Comparison of ENCODE assay signal across 1 cellular context in genomic region chr6:13916230-13916944, GRCh38.
TF ChIP-seq lines count a peak whose summit lies in the region.

No MANE protein-coding gene starts in this region.

TF ChIP-seq in HepG2, 621 proteins besides CTCF, POLR2A, EP300 and RAD21 (continued from another document):
- no peak for TF ChIP-seq ZNF460 (CRISPR knock-in tag; IDR thresholded peaks at IDR 0.05; ENCODE audit: borderline replicate concordance)
- TF ChIP-seq SIN3A (IDR thresholded peaks at IDR 0.05; ENCODE audit: borderline replicate concordance, low read depth, low read length) = no peak
- TF ChIP-seq FOXO1 (CRISPR knock-in tag; IDR thresholded peaks at IDR 0.05) = no peak
- no peak for TF ChIP-seq ZSCAN30 (CRISPR knock-in tag; IDR thresholded peaks at IDR 0.05)
- no peak for TF ChIP-seq PHF5A (CRISPR knock-in tag; IDR thresholded peaks at IDR 0.05; ENCODE audit: low read depth, unreplicated experiment)
- no peak for TF ChIP-seq ZNF691 (CRISPR knock-in tag; IDR thresholded peaks at IDR 0.05; ENCODE audit: borderline replicate concordance, low read depth)
- no peak for TF ChIP-seq MAX (IDR thresholded peaks at IDR 0.05)
- TF ChIP-seq GPN1 (CRISPR knock-in tag; IDR thresholded peaks at IDR 0.05; ENCODE audit: borderline replicate concordance) = no peak
- no peak for TF ChIP-seq TBP (CRISPR knock-in tag; IDR thresholded peaks at IDR 0.05)
- TF ChIP-seq GRHL1 (CRISPR knock-in tag; conservative IDR thresholded peaks at IDR 0.05) = no peak
- no peak for TF ChIP-seq ZFP41 (CRISPR knock-in tag; IDR thresholded peaks at IDR 0.05; ENCODE audit: borderline replicate concordance)
- TF ChIP-seq ZNF615 (CRISPR knock-in tag; IDR thresholded peaks at IDR 0.05; ENCODE audit: borderline replicate concordance) = no peak
